12 cellular contexts compared by ENCODE assay signal in genomic region chr19:16874250-16874977, GRCh38. TPM values are rescaled to one million over a fixed set of nuclear protein-coding genes. Genes with fewer than 3 reads are reported as not detected.
A peak's percentile ranks its signal among the peaks of the same experiment; 100 is the strongest.
DNase-seq lines count a peak whose midpoint lies in the region; TF ChIP-seq lines count a peak whose summit lies in the region.
"Had no signal": no experiment of that assay in that cellular context is flagged by ENCODE, and none has a peak within 500 bp of the region (broad histone marks: within the 10 kb centered on the region; RNA-seq: fewer than 3 reads in every experiment).

No MANE protein-coding gene starts in this region.

- no peak overlapping the region for H3K4me3 ChIP-seq in CD8-positive, alpha-beta memory T cell (ENCODE audit: low read length)
- no peak overlapping the region for H3K4me3 ChIP-seq in HUES6 (ENCODE audit: low read depth, low read length)
- H3K4me3 ChIP-seq: colonic mucosa, MG63 had no signal

- TF ChIP-seq CTCF in brain (conservative IDR thresholded peaks at IDR 0.05) (no peak), neural crest cell (conservative IDR thresholded peaks at IDR 0.05) (no peak)

- H3K9me3 Mint-ChIP-seq in CD8-positive, alpha-beta memory T cell, result no peaks in the 10 kb centered on the region
- H3K9me3 Mint-ChIP-seq in brain (peaks cover 0 to 7% (median 0%) of the 10 kb centered on the region in 5 experiments), neural crest cell (no peaks in the 10 kb centered on the region)

- POLR2A ChIA-PET in CD8-positive, alpha-beta memory T cell (lab: Charles Lee), result no interaction called here

- no peak for DNase-seq in CD8-positive, alpha-beta memory T cell
- DNase-seq in neural crest cell (ENCODE audit: low read depth, low spot score) (no peak), NCI-H2081 (lab: John Stamatoyannopoulos, UW) (no peak)
- DNase-seq in stimulated activated naive CD4-positive, alpha-beta T cell treated with Interleukin-2 at 50 U/mL for 16 hours (lab: John Stamatoyannopoulos, UW), result no peak
- no peak for DNase-seq in stimulated activated CD4-positive, alpha-beta T cell treated with anti-CD3 and anti-CD28 coated beads, Interleukin-2, amount 100 ng/mL, for 24 hours
- DNase-seq: colonic mucosa; left cardiac atrium; MG63; NCI-H2171; stimulated activated CD4-positive, alpha-beta T cell treated with anti-CD3 and anti-CD28 coated beads, Interleukin-12 subunit alpha, Interleukin-12 subunit beta, amount 100 ng/mL, for 4 hours had no signal

- no peak overlapping the region for H3K9ac ChIP-seq in HUES6 (ENCODE audit: low read length)

- peaks cover 14 to 79% (median 15%) of the 10 kb centered on the region in 3 donors for H3K36me3 Mint-ChIP-seq in CD8-positive, alpha-beta memory T cell
- H3K36me3 Mint-ChIP-seq in brain (peaks cover 84% of the 10 kb centered on the region), neural crest cell (ENCODE audit: low read depth) (peaks cover 12% of the 10 kb centered on the region)

- peak overlapping the region; percentile 73 to 97 (median 90) for H3K27ac Mint-ChIP-seq in CD8-positive, alpha-beta memory T cell
- H3K27ac Mint-ChIP-seq in brain (peak overlapping the region in 4 of 5 experiments; percentile 49 to 92 (median 73)), neural crest cell (ENCODE audit: unreplicated experiment) (peak overlapping the region; percentile 81)

- peaks cover 13 to 15% (median 14%) of the 10 kb centered on the region in 3 donors for H3K4me1 Mint-ChIP-seq in CD8-positive, alpha-beta memory T cell
- H3K4me1 Mint-ChIP-seq in brain (no peaks in the 10 kb centered on the region), neural crest cell (no peaks in the 10 kb centered on the region)

- no peak overlapping the region for H3K27ac ChIP-seq in CD8-positive, alpha-beta memory T cell (ENCODE audit: low read depth, low read length)
- peak overlapping the region; percentile 36; the same call in 1 of the 2 replicates for H3K27ac ChIP-seq in HUES6 (ENCODE audit: low read depth, low read length)
- H3K27ac ChIP-seq: colonic mucosa had no signal

- no peaks in the 10 kb centered on the region for H3K9me3 ChIP-seq in CD8-positive, alpha-beta memory T cell (ENCODE audit: low read length)
- H3K9me3 ChIP-seq in HUES6 (ENCODE audit: control insufficient read depth, insufficient read depth, low read depth, low read length), result no peaks in the 10 kb centered on the region
- H3K9me3 ChIP-seq: colonic mucosa, MG63 had no signal

- H3K4me3 Mint-ChIP-seq in CD8-positive, alpha-beta memory T cell, result peak overlapping the region in 1 of 7 donors; percentile 74
- H3K4me3 Mint-ChIP-seq in brain (no peak overlapping the region), neural crest cell (no peak overlapping the region)

- H3K36me3 ChIP-seq in CD8-positive, alpha-beta memory T cell (ENCODE audit: insufficient read depth, low read length), result peaks cover 21% of the 10 kb centered on the region
- peaks cover 80% of the 10 kb centered on the region for H3K36me3 ChIP-seq in HUES6 (ENCODE audit: control insufficient read depth, insufficient read depth, low read length)

- no peaks in the 10 kb centered on the region for H3K27me3 Mint-ChIP-seq in CD8-positive, alpha-beta memory T cell
- H3K27me3 Mint-ChIP-seq in brain (peaks cover 3% of the 10 kb centered on the region), neural crest cell (ENCODE audit: low read depth) (no peaks in the 10 kb centered on the region)

- no peaks in the 10 kb centered on the region for H3K27me3 ChIP-seq in CD8-positive, alpha-beta memory T cell (ENCODE audit: insufficient read depth, low read length, poor library complexity, severe bottlenecking)
- no peaks in the 10 kb centered on the region for H3K27me3 ChIP-seq in HUES6 (ENCODE audit: control insufficient read depth, insufficient read depth, low read length)
- H3K27me3 ChIP-seq: colonic mucosa, MG63 had no signal

- no peaks in the 10 kb centered on the region for H3K4me1 ChIP-seq in CD8-positive, alpha-beta memory T cell (ENCODE audit: insufficient read depth, low read length)
- no peaks in the 10 kb centered on the region for H3K4me1 ChIP-seq in HUES6 (ENCODE audit: control insufficient read depth, insufficient read depth, low read length)
- H3K4me1 ChIP-seq: colonic mucosa had no signal

- CTCF ChIA-PET in CD8-positive, alpha-beta memory T cell (lab: Charles Lee), result no interaction called here

RNA-seq across cellular contexts. Expression of gene F2RL3, which starts 14.4 kb away (rescaled TPM):
- total RNA-seq in CD8-positive, alpha-beta memory T cell, result not detected
- not detected for polyA plus RNA-seq in CD8-positive, alpha-beta memory T cell
- polyA plus RNA-seq in brain (ENCODE audit: insufficient read depth, low read depth, low replicate concordance), result 0.12 TPM
- not detected in 2 replicates for total RNA-seq in neural crest cell

RNA-seq across cellular contexts. Expression of gene SIN3B, which starts 45.2 kb away (rescaled TPM):
- 10 to 100 TPM; 32.9 to 34.8 TPM for total RNA-seq in CD8-positive, alpha-beta memory T cell
- 5.0 TPM for polyA plus RNA-seq in CD8-positive, alpha-beta memory T cell
- polyA plus RNA-seq in brain (ENCODE audit: insufficient read depth, low read depth, low replicate concordance), result 25.8 TPM
- total RNA-seq in neural crest cell, result 59.9 and 64.4 TPM in 2 replicates
